In genomic region chr5:142962172-142962528, GRCh38 we compare ENCODE assay signal across 24 cellular contexts.
A peak's percentile ranks its signal among the peaks of the same experiment; 100 is the strongest.
DNase-seq lines count a peak whose midpoint lies in the region; ATAC-seq, FAIRE-seq and TF ChIP-seq lines count a peak whose summit lies in the region.
"Had no signal": no experiment of that assay in that cellular context is flagged by ENCODE, and none has a peak within 500 bp of the region (broad histone marks: within the 10 kb centered on the region; RNA-seq: fewer than 3 reads in every experiment).

No MANE protein-coding gene starts in this region.

- no peaks in the 10 kb centered on the region for H3K27me3 Mint-ChIP-seq in dendritic cell treated with granulocyte-macrophage colony-stimulating factor and Interleukin-4, amounts not matched to agents 40 ng/mL and 50 ng/mL, for 4 days

- ATAC-seq in A549, result peak; percentile 45 to 62; a peak in 3 of 6 replicates
- ATAC-seq: Panc1 had no signal

- H3K27ac ChIP-seq in A549 (peak overlapping the region; percentile 88 to 96), liver (ENCODE audit: low read depth in 1 of 2, low read length in 2 of 2) (peak overlapping the region in 1 of 2 donors; percentile 31), neutrophil (peak overlapping the region; percentile 1)
- H3K27ac ChIP-seq: RWPE1 had no signal

- peaks cover 38% of the 10 kb centered on the region for H3K4me1 Mint-ChIP-seq in dendritic cell treated with granulocyte-macrophage colony-stimulating factor and Interleukin-4, amounts not matched to agents 40 ng/mL and 50 ng/mL, for 4 days (ENCODE audit: low read depth)

- H3K27me3 ChIP-seq in liver (ENCODE audit: control insufficient read depth in 4 of 4, insufficient read depth in 4 of 4, low read length in 3 of 4), result no peaks in the 10 kb centered on the region
- no peaks in the 10 kb centered on the region for H3K27me3 ChIP-seq in neutrophil

- H3K9ac ChIP-seq in liver (ENCODE audit: low read depth in 1 of 2, low read length in 2 of 2), result peak overlapping the region in 1 of 2 donors; percentile 30

- TF ChIP-seq CTCF in A549 (IDR thresholded peaks at IDR 0.05) (no peak), liver (IDR thresholded peaks at IDR 0.05; ENCODE audit: low read depth, low read length, missing input control) (no peak), neutrophil (IDR thresholded peaks at IDR 0.05) (no peak)

- H3K36me3 ChIP-seq in liver (ENCODE audit: control insufficient read depth in 4 of 4, insufficient read depth in 3 of 4, low read depth in 1 of 4, low read length in 3 of 4) (no peaks in the 10 kb centered on the region), neutrophil (peaks cover 4% of the 10 kb centered on the region)

- peak overlapping the region; percentile 86 for H3K4me2 ChIP-seq in A549

- H3K4me3 Mint-ChIP-seq in dendritic cell treated with granulocyte-macrophage colony-stimulating factor and Interleukin-4, amounts not matched to agents 40 ng/mL and 50 ng/mL, for 4 days, result no peak overlapping the region

- 6% methylated on average over 1 of the region's 1 CpG for WGBS in A549 (ENCODE audit: missing lambda C conversion rate)
- WGBS in liver, result 93% methylated on average over 1 of the region's 1 CpG

- POLR2A ChIA-PET in A549 (lab: Yijun Ruan, JAX), result no interaction called here

- 0 out of 5 replicates have a peak, but pooled peaks of 1 of the 2 experiments have one; percentile 13 for TF ChIP-seq RAD21 in A549 (conservative IDR thresholded peaks at IDR 0.05 in 1 of 2, IDR thresholded peaks at IDR 0.05 in 1 of 2)
- no peak for TF ChIP-seq RAD21 in liver (IDR thresholded peaks at IDR 0.05)

- H3K9me3 ChIP-seq in A549, result no peaks in the 10 kb centered on the region
- no peaks in the 10 kb centered on the region for H3K9me3 ChIP-seq in liver (ENCODE audit: control insufficient read depth in 4 of 4, low read length in 3 of 4)
- H3K9me3 ChIP-seq in neutrophil, result no peaks in the 10 kb centered on the region

- peak overlapping the region; percentile 15 for H3K27ac Mint-ChIP-seq in dendritic cell treated with granulocyte-macrophage colony-stimulating factor and Interleukin-4, amounts not matched to agents 40 ng/mL and 50 ng/mL, for 4 days

- no peak for FAIRE-seq in A549 (lab: Jason Lieb, UNC)
- FAIRE-seq: D721Med, GM18507, H54 had no signal

- H3K9me3 Mint-ChIP-seq in dendritic cell treated with granulocyte-macrophage colony-stimulating factor and Interleukin-4, amounts not matched to agents 40 ng/mL and 50 ng/mL, for 4 days, result no peaks in the 10 kb centered on the region

- TF ChIP-seq EP300 in A549 (IDR thresholded peaks at IDR 0.05), result peak; percentile 2 to 44; a peak in 2 of 5 replicates

- H3K4me1 ChIP-seq in A549 (peaks cover 73% of the 10 kb centered on the region), liver (ENCODE audit: control insufficient read depth in 4 of 4, insufficient read depth in 4 of 4, low read length in 3 of 4) (peaks cover 0 to 9% (median 2%) of the 10 kb centered on the region in 4 donors), neutrophil (ENCODE audit: control insufficient read depth in 1 of 2, insufficient read depth in 1 of 2, low read depth in 1 of 2, low read length in 1 of 2) (no peaks in the 10 kb centered on the region)

- no peak for TF ChIP-seq POLR2A in A549 (IDR thresholded peaks at IDR 0.05; ENCODE audit: low read length)

- peaks cover 35% of the 10 kb centered on the region for H3K36me3 Mint-ChIP-seq in dendritic cell treated with granulocyte-macrophage colony-stimulating factor and Interleukin-4, amounts not matched to agents 40 ng/mL and 50 ng/mL, for 4 days (ENCODE audit: low read depth)

- intact Hi-C loops in dendritic cell treated with granulocyte-macrophage colony-stimulating factor and Interleukin-4, amounts not matched to agents 40 ng/mL and 50 ng/mL, for 4 days (cut with micrococcal nuclease), result loop anchor here (5.0 kb wide), 1 partner anchor 35 kb away; no protein-coding TSS in a partner anchor

- peak overlapping the region; percentile 22; the same call in 2 of the 3 replicates for H3K4me3 ChIP-seq in A549
- peak overlapping the region in 1 of 3 donors; percentile 43 for H3K4me3 ChIP-seq in liver (ENCODE audit: low read depth in 1 of 3, low read length in 3 of 3)
- no peak overlapping the region for H3K4me3 ChIP-seq in neutrophil (ENCODE audit: low read depth in 1 of 2, low read length in 1 of 2)

- DNase-seq in A549 (ENCODE audit: low read depth in 1 of 2, low spot score in 1 of 2) (peak in 1 of 2 experiments; percentile 79), COLO829 (ENCODE audit: low spot score) (no peak), glomerular visceral epithelial cell (ENCODE audit: extremely low spot score) (no peak), NCI-H526 (lab: John Stamatoyannopoulos, UW) (no peak), SHP77 treated with DMSO at 0.1 percent for 48 hours (lab: John Stamatoyannopoulos, UW) (no peak)
- DNase-seq: 8988T; KBM-7; MV-4-11; NCI-H1105 treated with DMSO at 0.1 percent for 48 hours; NCI-H146; NCI-H1930; NCI-H2107; NCI-H524 treated with DMSO at 0.1 percent for 48 hours; NCI-H82; NK-92 treated with Interleukin-12 subunit alpha and Interleukin-12 subunit beta, amount 100 ng/mL, for 24 hours; SHP77 had no signal

- CTCF ChIA-PET in A549 (lab: Yijun Ruan, JAX), result interaction anchor here (0.7 to 1.0 kb wide), 2 partner anchors 41 to 245 kb away, joined by 3 to 4 read pairs; no protein-coding TSS in a partner anchor

TF ChIP-seq in A549, 52 proteins besides CTCF, POLR2A, EP300 and RAD21:
- TF ChIP-seq TFCP2L1 (CRISPR knock-in tag; IDR thresholded peaks at IDR 0.05) (no peak), CBX2 (IDR thresholded peaks at IDR 0.05; ENCODE audit: borderline replicate concordance, low read depth) (no peak), HDAC2 (IDR thresholded peaks at IDR 0.05) (no peak), CHD2 (IDR thresholded peaks at IDR 0.05; ENCODE audit: low read length, partially characterized antibody) (no peak), FOSL2 (IDR thresholded peaks at IDR 0.05) (no peak), FOSL2 (CRISPR knock-in tag; IDR thresholded peaks at IDR 0.05) (no peak; the same call in 1 of the 2 replicates), JUN (IDR thresholded peaks at IDR 0.05) (no peak; a peak in 1 of 5 replicates), GATA3 (IDR thresholded peaks at IDR 0.05; ENCODE audit: borderline replicate concordance) (peak; percentile 44; the same call in 1 of the 2 replicates)

TF ChIP-seq in liver, 16 proteins besides CTCF, POLR2A, EP300 and RAD21:
- TF ChIP-seq HNF4A (conservative IDR thresholded peaks at IDR 0.05), result no peak
- peak; percentile 7 for TF ChIP-seq ZBTB33 (IDR thresholded peaks at IDR 0.05)
- TF ChIP-seq RXRA (IDR thresholded peaks at IDR 0.05), result peak in 1 of 2 donors; percentile 22
